12 cellular contexts compared by ENCODE assay signal in the genomic region with DNA sequence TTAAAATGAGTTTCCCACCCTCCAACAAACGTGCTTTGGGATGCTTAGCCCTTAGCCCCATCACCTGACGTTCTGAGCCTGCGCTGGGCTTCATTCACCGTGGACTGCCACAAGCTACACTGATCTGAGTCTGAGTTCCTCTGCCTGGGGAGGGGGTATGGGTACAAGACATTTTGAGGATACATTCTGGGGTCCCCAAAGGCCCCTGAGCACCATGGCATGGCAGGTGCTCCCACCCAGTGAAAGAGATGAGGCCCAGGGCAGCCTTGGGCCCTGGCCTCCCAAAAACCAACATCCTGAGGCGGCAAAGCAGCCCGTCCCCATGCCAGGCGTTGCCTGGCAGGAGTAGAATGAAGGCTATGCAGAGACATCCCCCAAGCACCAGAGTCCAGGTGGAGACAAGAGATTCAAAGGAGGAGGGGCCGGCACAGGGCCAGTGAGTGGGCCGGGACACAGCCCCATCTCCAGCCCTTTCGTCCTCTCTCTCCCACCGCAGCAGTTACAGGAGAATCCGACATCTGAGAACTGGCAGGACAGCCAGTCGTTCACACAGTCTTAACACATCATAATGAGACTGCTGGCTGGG.
DNase-seq lines count a peak whose midpoint lies in the region; ATAC-seq, FAIRE-seq and TF ChIP-seq lines count a peak whose summit lies in the region.
"Had no signal": no experiment of that assay in that cellular context is flagged by ENCODE, and none has a peak within 500 bp of the region (broad histone marks: within the 10 kb centered on the region; RNA-seq: fewer than 3 reads in every experiment).

No MANE protein-coding gene starts in this region.

- POLR2A ChIA-PET in A549 (lab: Yijun Ruan, JAX), result interaction anchor here (1.2 to 1.8 kb wide), 2 partner anchors 10 to 31 kb away, joined by 3 to 8 read pairs; no protein-coding TSS in a partner anchor

- TF ChIP-seq EP300 in A549 (IDR thresholded peaks at IDR 0.05), result no peak

- H3K36me3 Mint-ChIP-seq in progenitor cell of endocrine pancreas (ENCODE audit: insufficient read depth), result peaks cover 13% of the 10 kb centered on the region
- H3K36me3 Mint-ChIP-seq: activated naive CD4-positive, alpha-beta T cell treated with anti-CD3 and anti-CD28 coated beads, Interleukin-2, amount 50 U/mL, for 72 hours had no signal

- H3K4me1 ChIP-seq in A549, result peaks cover 22% of the 10 kb centered on the region
- peaks cover 41% of the 10 kb centered on the region for H3K4me1 ChIP-seq in RWPE2 (ENCODE audit: insufficient read depth, poor library complexity, severe bottlenecking)
- peaks cover 5 to 30% of the 10 kb centered on the region in 2 donors for H3K4me1 ChIP-seq in esophagus (ENCODE audit: control insufficient read depth in 2 of 2, insufficient read depth in 2 of 2, low read length in 1 of 2)

- H3K4me2 ChIP-seq in A549, result peak overlapping the region; percentile 91

- CTCF ChIA-PET in A549 (lab: Yijun Ruan, JAX), result interaction anchor here (0.9 to 3.3 kb wide), 6 partner anchors 12 to 235 kb away, joined by 3 to 11 read pairs (median 4); no protein-coding TSS in a partner anchor

- H3K4me3 Mint-ChIP-seq in progenitor cell of endocrine pancreas (ENCODE audit: low read depth), result no peak overlapping the region
- H3K4me3 Mint-ChIP-seq: memory B cell had no signal

- H3K27me3 ChIP-seq in RWPE2 (ENCODE audit: insufficient read depth, poor library complexity, severe bottlenecking) (no peaks in the 10 kb centered on the region), esophagus (ENCODE audit: control insufficient read depth in 1 of 2, insufficient read depth in 2 of 2, low read length in 2 of 2) (no peaks in the 10 kb centered on the region)

- no peak for TF ChIP-seq POLR2A in A549 (IDR thresholded peaks at IDR 0.05; ENCODE audit: low read length)

- H3K9me3 ChIP-seq in A549 (no peaks in the 10 kb centered on the region), RWPE2 (ENCODE audit: severe bottlenecking) (no peaks in the 10 kb centered on the region), esophagus (ENCODE audit: control insufficient read depth in 2 of 2, insufficient read depth in 1 of 2, low read depth in 1 of 2, low read length in 1 of 2) (no peaks in the 10 kb centered on the region)

- FAIRE-seq in A549 (lab: Jason Lieb, UNC), result no peak

- WGBS in A549 (ENCODE audit: missing lambda C conversion rate), result 93% methylated on average over 13 of the region's 13 CpGs
- WGBS in esophagus, 2 donors, result 79 to 82% methylated on average over 13 of the region's 13 CpGs

- ATAC-seq in A549 (peak in 1 of 2 experiments; percentile 10; a peak in 3 of 6 replicates), RWPE2 (ENCODE audit: low read depth) (no peak), GM21367 (IDR thresholded peaks at IDR 0.05; ENCODE audit: unreplicated experiment) (no peak)
- ATAC-seq: activated naive CD4-positive, alpha-beta T cell treated with anti-CD3 and anti-CD28 coated beads, Interleukin-2, amount 50 U/mL, for 72 hours had no signal

- peak overlapping the region; percentile 20 for H3K27ac Mint-ChIP-seq in progenitor cell of endocrine pancreas
- H3K27ac Mint-ChIP-seq: memory B cell had no signal

- H3K4me1 Mint-ChIP-seq in progenitor cell of endocrine pancreas (ENCODE audit: low read depth), result peaks cover 3% of the 10 kb centered on the region

- H3K27ac ChIP-seq in A549 (peak overlapping the region; percentile 87 to 93), RWPE2 (ENCODE audit: poor library complexity, severe bottlenecking) (peak overlapping the region; percentile 98), esophagus (ENCODE audit: low read depth in 2 of 2, low read length in 1 of 2) (peak overlapping the region; percentile 66 to 89)

- no peaks in the 10 kb centered on the region for H3K9me3 Mint-ChIP-seq in progenitor cell of endocrine pancreas (ENCODE audit: low read depth)
- H3K9me3 Mint-ChIP-seq: activated naive CD4-positive, alpha-beta T cell treated with anti-CD3 and anti-CD28 coated beads, Interleukin-2, amount 50 U/mL, for 72 hours; memory B cell had no signal

- H3K4me3 ChIP-seq in A549 (no peak overlapping the region; the same call in 2 of the 3 replicates), RWPE2 (ENCODE audit: severe bottlenecking) (no peak overlapping the region), esophagus (ENCODE audit: low read depth in 1 of 2, low read length in 2 of 2) (no peak overlapping the region)

- TF ChIP-seq RAD21 in A549 (conservative IDR thresholded peaks at IDR 0.05 in 1 of 2, IDR thresholded peaks at IDR 0.05 in 1 of 2), result no peak

- DNase-seq in A549 (ENCODE audit: low read depth in 1 of 2, low spot score in 1 of 2) (no peak), RWPE2 (ENCODE audit: low spot score) (no peak), progenitor cell of endocrine pancreas (ENCODE audit: low spot score, unreplicated experiment) (no peak), nucleus accumbens (lab: John Stamatoyannopoulos, UW) (no peak), retina (no peak), DMS53 (lab: John Stamatoyannopoulos, UW) (no peak)
- DNase-seq: NCI-H1417 treated with DMSO at 0.1 percent for 48 hours; stimulated activated CD4-positive, alpha-beta T cell treated with anti-CD3 and anti-CD28 coated beads, Interleukin-2, amount 100 ng/mL, for 48 hours had no signal

- TF ChIP-seq CTCF in A549 (IDR thresholded peaks at IDR 0.05) (no peak), RWPE2 (IDR thresholded peaks at IDR 0.05; ENCODE audit: poor library complexity, severe bottlenecking) (no peak), progenitor cell of endocrine pancreas (IDR thresholded peaks at IDR 0.05; ENCODE audit: unreplicated experiment) (no peak)

- no peaks in the 10 kb centered on the region for H3K27me3 Mint-ChIP-seq in progenitor cell of endocrine pancreas
- H3K27me3 Mint-ChIP-seq: memory B cell had no signal

- peaks cover 22% of the 10 kb centered on the region for H3K36me3 ChIP-seq in RWPE2 (ENCODE audit: low read depth)
- H3K36me3 ChIP-seq in esophagus (ENCODE audit: control insufficient read depth in 2 of 2, insufficient read depth in 2 of 2, low read length in 1 of 2), result peaks cover 0 to 23% of the 10 kb centered on the region in 2 donors

TF ChIP-seq in A549, 52 proteins besides CTCF, POLR2A, EP300 and RAD21:
- TF ChIP-seq, protein P1, sequence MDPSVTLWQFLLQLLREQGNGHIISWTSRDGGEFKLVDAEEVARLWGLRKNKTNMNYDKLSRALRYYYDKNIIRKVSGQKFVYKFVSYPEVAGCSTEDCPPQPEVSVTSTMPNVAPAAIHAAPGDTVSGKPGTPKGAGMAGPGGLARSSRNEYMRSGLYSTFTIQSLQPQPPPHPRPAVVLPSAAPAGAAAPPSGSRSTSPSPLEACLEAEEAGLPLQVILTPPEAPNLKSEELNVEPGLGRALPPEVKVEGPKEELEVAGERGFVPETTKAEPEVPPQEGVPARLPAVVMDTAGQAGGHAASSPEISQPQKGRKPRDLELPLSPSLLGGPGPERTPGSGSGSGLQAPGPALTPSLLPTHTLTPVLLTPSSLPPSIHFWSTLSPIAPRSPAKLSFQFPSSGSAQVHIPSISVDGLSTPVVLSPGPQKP (IDR thresholded peaks at IDR 0.05; ENCODE audit: low read depth, low read length), result no peak
- no peak for TF ChIP-seq MAFK (IDR thresholded peaks at IDR 0.05; ENCODE audit: partially characterized antibody)
- TF ChIP-seq, protein P2, sequence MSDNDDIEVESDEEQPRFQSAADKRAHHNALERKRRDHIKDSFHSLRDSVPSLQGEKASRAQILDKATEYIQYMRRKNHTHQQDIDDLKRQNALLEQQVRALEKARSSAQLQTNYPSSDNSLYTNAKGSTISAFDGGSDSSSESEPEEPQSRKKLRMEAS (IDR thresholded peaks at IDR 0.05), result no peak
